18 cellular contexts compared by ENCODE assay signal in the genomic region with DNA sequence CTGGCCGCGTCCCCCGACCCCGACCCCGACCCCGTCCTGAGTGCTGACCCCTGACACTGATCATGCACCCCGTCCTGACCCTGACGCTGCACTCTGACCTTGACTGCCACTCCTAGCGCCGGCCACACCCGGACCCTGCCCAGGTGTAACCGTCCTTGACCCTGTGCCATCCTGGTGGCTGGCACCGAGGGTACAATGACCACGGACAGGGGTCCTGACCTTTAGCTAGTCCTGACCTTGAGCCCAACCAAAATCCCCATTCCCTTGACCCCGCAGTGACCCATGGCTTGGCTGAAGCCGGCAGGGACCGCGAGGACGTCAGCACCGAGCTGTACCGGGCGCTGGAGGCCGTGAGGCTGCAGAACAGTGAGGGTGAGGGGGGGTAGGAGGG. TPM values are rescaled to one million over a fixed set of nuclear protein-coding genes. Genes with fewer than 3 reads are reported as not detected.
DNase-seq lines count a peak whose midpoint lies in the region; ATAC-seq, FAIRE-seq and TF ChIP-seq lines count a peak whose summit lies in the region.
"Had no signal": no experiment of that assay in that cellular context is flagged by ENCODE, and none has a peak within 500 bp of the region (broad histone marks: within the 10 kb centered on the region; RNA-seq: fewer than 3 reads in every experiment).

No MANE protein-coding gene starts in this region.

- no peak overlapping the region for H3K9ac ChIP-seq in endothelial cell of umbilical vein (replicated peaks; ENCODE audit: extremely low read depth, insufficient read depth, low read length)

- peak overlapping the region in 1 of 3 experiments; percentile 49 for H3K4me3 ChIP-seq in endothelial cell of umbilical vein (replicated peaks in 1 of 3; ENCODE audit: insufficient read depth in 1 of 3, low read depth in 1 of 3, low read length in 3 of 3)
- H3K4me3 ChIP-seq in mucosa of descending colon, result no peak overlapping the region
- H3K4me3 ChIP-seq: A549, tibial artery had no signal

- H4K20me1 ChIP-seq in endothelial cell of umbilical vein (replicated peaks; ENCODE audit: control insufficient read depth, extremely low read depth, insufficient read depth, low read length), result no peaks in the 10 kb centered on the region

- POLR2A ChIA-PET in endothelial cell of umbilical vein (lab: Charles Lee), result no interaction called here

- ATAC-seq in mucosa of descending colon, result peak; percentile 24
- no peak for ATAC-seq in HG03354 (IDR thresholded peaks at IDR 0.05; ENCODE audit: poor library complexity, severe bottlenecking, unreplicated experiment)
- ATAC-seq in GM21528 (IDR thresholded peaks at IDR 0.05; ENCODE audit: low FRiP score, unreplicated experiment), result no peak

- H3K27me3 ChIP-seq in endothelial cell of umbilical vein (ENCODE audit: control insufficient read depth in 2 of 2, insufficient read depth in 2 of 2, low read length in 2 of 2), result no peaks in the 10 kb centered on the region

- dilution Hi-C loops in endothelial cell of umbilical vein (cut with MboI; ENCODE audit: extremely low pct_ligation_motif_present, low sequenced_read_pairs), result no loop called here

- peaks cover 9% of the 10 kb centered on the region for H3K4me1 ChIP-seq in endothelial cell of umbilical vein (ENCODE audit: control insufficient read depth, extremely low read depth, insufficient read depth, low read length)
- peaks cover 3% of the 10 kb centered on the region for H3K4me1 ChIP-seq in mucosa of descending colon (ENCODE audit: low read depth)

- DNase-seq in activated naive CD8-positive, alpha-beta T cell treated with anti-CD3 and anti-CD28 coated beads for 36 hours, result no peak
- no peak for DNase-seq in endothelial cell of umbilical vein (ENCODE audit: low read depth, low spot score)
- DNase-seq in mucosa of descending colon, result no peak
- DNase-seq in cortex of kidney (lab: John Stamatoyannopoulos, UW), result no peak
- DNase-seq in NCI-H2171 (lab: John Stamatoyannopoulos, UW), result no peak
- DNase-seq: activated gamma-delta T cell, dermis blood vessel endothelial cell, esophagus squamous epithelium, KG1, NCI-H1092 treated with DMSO at 0.1 percent for 48 hours, tibial artery had no signal

- H3K9me1 ChIP-seq in endothelial cell of umbilical vein (replicated peaks; ENCODE audit: control insufficient read depth, extremely low read depth, insufficient read depth, low read length), result no peaks in the 10 kb centered on the region

- no peaks in the 10 kb centered on the region for H3K36me3 Mint-ChIP-seq in activated naive CD8-positive, alpha-beta T cell
- no peaks in the 10 kb centered on the region for H3K36me3 Mint-ChIP-seq in activated naive CD8-positive, alpha-beta T cell treated with anti-CD3 and anti-CD28 coated beads for 36 hours

- H3K27ac Mint-ChIP-seq in activated naive CD8-positive, alpha-beta T cell, result no peak overlapping the region
- no peak overlapping the region for H3K27ac Mint-ChIP-seq in activated naive CD8-positive, alpha-beta T cell treated with anti-CD3 and anti-CD28 coated beads for 36 hours

- peak overlapping the region; percentile 4 for H3K4me2 ChIP-seq in endothelial cell of umbilical vein (ENCODE audit: insufficient read depth, low read length)

- TF ChIP-seq POLR2A in endothelial cell of umbilical vein (IDR thresholded peaks at IDR 0.05; ENCODE audit: low read depth, low read length), result no peak

- H3K36me3 ChIP-seq in endothelial cell of umbilical vein (ENCODE audit: control insufficient read depth in 2 of 2, extremely low read depth in 1 of 2, insufficient read depth in 2 of 2, low read length in 2 of 2) (peaks cover 0 to 2% of the 10 kb centered on the region in 2 experiments), mucosa of descending colon (ENCODE audit: low read depth) (no peaks in the 10 kb centered on the region)
- H3K36me3 ChIP-seq: esophagus squamous epithelium, heart left ventricle, tibial artery had no signal

- peak overlapping the region; percentile 17 for H2AFZ ChIP-seq in endothelial cell of umbilical vein (ENCODE audit: low read depth, low read length)

- peak overlapping the region; percentile 78 for H3K4me3 Mint-ChIP-seq in activated naive CD8-positive, alpha-beta T cell
- H3K4me3 Mint-ChIP-seq in activated naive CD8-positive, alpha-beta T cell treated with anti-CD3 and anti-CD28 coated beads for 36 hours, result no peak overlapping the region
- H3K4me3 Mint-ChIP-seq: neural crest cell had no signal

- H3K79me2 ChIP-seq in endothelial cell of umbilical vein (ENCODE audit: control insufficient read depth, insufficient read depth, low read length), result no peaks in the 10 kb centered on the region

- peaks cover 6% of the 10 kb centered on the region for H3K4me1 Mint-ChIP-seq in activated naive CD8-positive, alpha-beta T cell (ENCODE audit: low read depth)
- peaks cover 9% of the 10 kb centered on the region for H3K4me1 Mint-ChIP-seq in activated naive CD8-positive, alpha-beta T cell treated with anti-CD3 and anti-CD28 coated beads for 36 hours
- H3K4me1 Mint-ChIP-seq: neural crest cell had no signal

- H3K9me3 ChIP-seq in endothelial cell of umbilical vein (replicated peaks; ENCODE audit: control insufficient read depth, insufficient read depth, low read length), result no peaks in the 10 kb centered on the region
- H3K9me3 ChIP-seq in mucosa of descending colon, result no peaks in the 10 kb centered on the region

- no peaks in the 10 kb centered on the region for H3K9me3 Mint-ChIP-seq in activated naive CD8-positive, alpha-beta T cell (ENCODE audit: low read depth)
- H3K9me3 Mint-ChIP-seq in activated naive CD8-positive, alpha-beta T cell treated with anti-CD3 and anti-CD28 coated beads for 36 hours, result peaks cover 2% of the 10 kb centered on the region
- H3K9me3 Mint-ChIP-seq: neural crest cell had no signal

- BruUV-seq in endothelial cell of umbilical vein (replicated peaks; lab: Mats Ljungman, UMichigan), result no TSS peak

- FAIRE-seq in endothelial cell of umbilical vein (lab: Jason Lieb, UNC), result no peak
- FAIRE-seq: A549 had no signal

- intact Hi-C loops in endothelial cell of umbilical vein (cut with micrococcal nuclease) (no loop called here), mucosa of descending colon (cut with DNase I, micrococcal nuclease) (no loop called here)

- peaks cover 10% of the 10 kb centered on the region for H3K27me3 Mint-ChIP-seq in activated naive CD8-positive, alpha-beta T cell
- peaks cover 56% of the 10 kb centered on the region for H3K27me3 Mint-ChIP-seq in activated naive CD8-positive, alpha-beta T cell treated with anti-CD3 and anti-CD28 coated beads for 36 hours

- CTCF ChIA-PET in endothelial cell of umbilical vein (lab: Charles Lee), result interaction anchor here (1.1 to 1.6 kb wide), 3 partner anchors 11 to 136 kb away, joined by 4 to 8 read pairs (median 5); a partner anchor contains a TSS

- TF ChIP-seq CTCF in endothelial cell of umbilical vein (IDR thresholded peaks at IDR 0.05; ENCODE audit: extremely low read depth in 1 of 2, insufficient read depth in 1 of 2, low read depth in 1 of 2, low read length in 2 of 2), result no peak
- TF ChIP-seq CTCF in mucosa of descending colon (IDR thresholded peaks at IDR 0.05), result no peak

- H3K27ac ChIP-seq in endothelial cell of umbilical vein (ENCODE audit: insufficient read depth, low read depth, low read length), result no peak overlapping the region
- H3K27ac ChIP-seq: A549, esophagus squamous epithelium, heart left ventricle, tibial artery had no signal

RNA-seq across cellular contexts. Expression of a gene that starts 25.9 kb away (rescaled TPM):
- total RNA-seq in activated naive CD8-positive, alpha-beta T cell treated with anti-CD3 and anti-CD28 coated beads for 36 hours, result not detected
- total RNA-seq in endothelial cell of umbilical vein (0.23 and 0.46 TPM in 2 replicates), mucosa of descending colon (not detected)
- polyA plus RNA-seq in endothelial cell of umbilical vein, result 1.0 and 1.1 TPM in 2 replicates
- polyA plus RNA-seq in endothelial cell of umbilical vein (2011; cell fraction: cytosol; rRNA removed), result 0.35 and 0.37 TPM in 2 replicates
- polyA plus RNA-seq in endothelial cell of umbilical vein (2011; cell fraction: nucleus; rRNA removed), result 13.2 and 14.6 TPM in 2 replicates
- polyA plus RNA-seq in endothelial cell of umbilical vein (2012), result 0.20 and 0.42 TPM in 2 replicates
- 0.25 and 1.2 TPM in 2 replicates for polyA minus RNA-seq in endothelial cell of umbilical vein
- not detected for polyA minus RNA-seq in endothelial cell of umbilical vein (2011; cell fraction: cytosol; rRNA and poly(A)+ RNA removed)
- polyA minus RNA-seq in endothelial cell of umbilical vein (2011; cell fraction: nucleus; rRNA and poly(A)+ RNA removed), result 0.82 and 0.87 TPM in 2 replicates
- total RNA-seq: esophagus squamous epithelium, heart left ventricle, lower leg skin, neural crest cell had no signal
- polyA plus RNA-seq: A549, heart left ventricle had no signal

RNA-seq across cellular contexts. Expression of a gene that starts 41.1 kb away (rescaled TPM):
- total RNA-seq in activated naive CD8-positive, alpha-beta T cell treated with anti-CD3 and anti-CD28 coated beads for 36 hours, result 1 to 10 TPM; 4.8 TPM
- total RNA-seq in endothelial cell of umbilical vein, result 13.5 and 18.3 TPM in 2 replicates
- 11.9 and 15.8 TPM in 2 replicates for polyA plus RNA-seq in endothelial cell of umbilical vein
- 9.3 and 10.3 TPM in 2 replicates for polyA plus RNA-seq in endothelial cell of umbilical vein (2011; cell fraction: cytosol; rRNA removed)
- polyA plus RNA-seq in endothelial cell of umbilical vein (2011; cell fraction: nucleus; rRNA removed), result 14.7 and 18.5 TPM in 2 replicates
- polyA plus RNA-seq in endothelial cell of umbilical vein (2012), result 10.3 and 17.7 TPM in 2 replicates
- 14.3 and 23.8 TPM in 2 replicates for polyA minus RNA-seq in endothelial cell of umbilical vein
- 7.0 TPM for polyA minus RNA-seq in endothelial cell of umbilical vein (2011; cell fraction: cytosol; rRNA and poly(A)+ RNA removed)
- polyA minus RNA-seq in endothelial cell of umbilical vein (2011; cell fraction: nucleus; rRNA and poly(A)+ RNA removed), result 8.7 and 9.9 TPM in 2 replicates
- 10 to 100 TPM in 2 of 3 donors, 1 to 10 TPM in 1; 8.3 to 17.6 (median 11.4) TPM for total RNA-seq in mucosa of descending colon

RNA-seq across cellular contexts. Expression of a gene that starts 41.6 kb away (rescaled TPM):
- total RNA-seq in activated naive CD8-positive, alpha-beta T cell treated with anti-CD3 and anti-CD28 coated beads for 36 hours, result not detected
- total RNA-seq in endothelial cell of umbilical vein (not detected in 2 replicates), mucosa of descending colon (10 to 100 TPM in 2 of 3 donors, 1 to 10 TPM in 1; 4.1 to 17.7 (median 17.2) TPM)
- polyA plus RNA-seq in endothelial cell of umbilical vein, result not detected in 2 replicates
- not detected in 2 replicates for polyA plus RNA-seq in endothelial cell of umbilical vein (2011; cell fraction: cytosol; rRNA removed)
- not detected in 2 replicates for polyA plus RNA-seq in endothelial cell of umbilical vein (2011; cell fraction: nucleus; rRNA removed)
- not detected in 2 replicates for polyA plus RNA-seq in endothelial cell of umbilical vein (2012)
- not detected in 2 replicates for polyA minus RNA-seq in endothelial cell of umbilical vein
- polyA minus RNA-seq in endothelial cell of umbilical vein (2011; cell fraction: cytosol; rRNA and poly(A)+ RNA removed), result not detected
- not detected in 2 replicates for polyA minus RNA-seq in endothelial cell of umbilical vein (2011; cell fraction: nucleus; rRNA and poly(A)+ RNA removed)
- total RNA-seq: dermis blood vessel endothelial cell, neural crest cell had no signal
- polyA plus RNA-seq: A549 had no signal

RNA-seq across cellular contexts. Expression of a gene that starts 57.0 kb away (rescaled TPM):
- not detected for total RNA-seq in activated naive CD8-positive, alpha-beta T cell treated with anti-CD3 and anti-CD28 coated beads for 36 hours
- total RNA-seq in endothelial cell of umbilical vein (not detected in 2 replicates), mucosa of descending colon (1 to 10 TPM in 2 of 3 donors, not detected in 1; 1.3 to 2.5 TPM)
- polyA plus RNA-seq in endothelial cell of umbilical vein, result not detected in 2 replicates
- not detected in 2 replicates for polyA plus RNA-seq in endothelial cell of umbilical vein (2011; cell fraction: cytosol; rRNA removed)
- not detected in 2 replicates for polyA plus RNA-seq in endothelial cell of umbilical vein (2011; cell fraction: nucleus; rRNA removed)
- not detected in 2 replicates for polyA plus RNA-seq in endothelial cell of umbilical vein (2012)
- not detected in 2 replicates for polyA minus RNA-seq in endothelial cell of umbilical vein
- not detected for polyA minus RNA-seq in endothelial cell of umbilical vein (2011; cell fraction: cytosol; rRNA and poly(A)+ RNA removed)
- polyA minus RNA-seq in endothelial cell of umbilical vein (2011; cell fraction: nucleus; rRNA and poly(A)+ RNA removed), result not detected in 2 replicates
- total RNA-seq: dermis blood vessel endothelial cell, neural crest cell had no signal
- polyA plus RNA-seq: A549 had no signal
